Comparison of ENCODE assay signal across 29 cellular contexts in the genomic region with DNA sequence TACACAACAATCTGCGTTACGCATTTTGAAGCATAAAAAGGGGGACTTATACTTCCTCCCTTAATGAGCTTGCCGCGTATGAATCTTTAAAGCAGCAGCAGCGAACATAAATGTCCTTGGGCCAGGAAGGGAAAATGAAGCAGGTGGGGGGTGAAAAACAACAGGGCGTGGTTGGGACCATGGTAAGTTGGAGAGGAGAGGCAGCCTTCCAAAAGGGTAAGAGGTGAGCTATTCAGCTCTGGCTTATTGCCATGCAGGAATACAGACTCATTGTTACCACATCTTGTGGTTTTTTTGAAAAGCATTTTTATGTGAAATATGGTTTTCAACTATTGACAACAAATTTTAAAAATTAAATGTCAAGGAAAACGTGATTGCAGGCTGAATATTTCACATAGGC.
DNase-seq lines count a peak whose midpoint lies in the region; ATAC-seq, FAIRE-seq and TF ChIP-seq lines count a peak whose summit lies in the region.
"Had no signal": no experiment of that assay in that cellular context is flagged by ENCODE, and none has a peak within 500 bp of the region (broad histone marks: within the 10 kb centered on the region; RNA-seq: fewer than 3 reads in every experiment).

No MANE protein-coding gene starts in this region.

- FAIRE-seq in urothelium cell line (lab: Jason Lieb, UNC), result no peak
- FAIRE-seq: HepG2 had no signal

- H3K9me3 ChIP-seq in SK-N-MC (ENCODE audit: low read depth, low read length), result no peaks in the 10 kb centered on the region
- H3K9me3 ChIP-seq: lower lobe of right lung, right atrium auricular region had no signal

- ATAC-seq in GM21529 (IDR thresholded peaks at IDR 0.05; ENCODE audit: unreplicated experiment), result no peak
- ATAC-seq: activated T-helper 17 cell treated with anti-CD3 and anti-CD28 coated beads, Interleukin-2, amount 50 U/mL, for 72 hours; effector memory CD8-positive, alpha-beta T cell; HepG2; lower lobe of right lung; SK-N-SH treated with all-trans-retinoic acid at 6 μM for 48 hours had no signal

- no peak overlapping the region for H3K27ac ChIP-seq in SK-N-MC
- H3K27ac ChIP-seq: cardiac muscle cell, HL-60, lower lobe of right lung, parathyroid adenoma, right atrium auricular region, spleen had no signal

- no peak for TF ChIP-seq CTCF in fibroblast of pulmonary artery (IDR thresholded peaks at IDR 0.05; ENCODE audit: low read length, missing control alignments)

- peak; percentile 45 for DNase-seq in LoVo (ENCODE audit: low spot score)
- DNase-seq in SK-N-MC (ENCODE audit: low read depth, low spot score), result no peak
- DNase-seq in fibroblast of pulmonary artery (ENCODE audit: low read depth), result peak; percentile 1
- DNase-seq in urothelium cell line (ENCODE audit: low spot score), result peak; percentile 57
- DNase-seq in NCI-H146 treated with DMSO at 0.1 percent for 48 hours (lab: John Stamatoyannopoulos, UW; ENCODE audit: unreplicated experiment), result no peak
- DNase-seq in HuH-7.5 (ENCODE audit: low spot score), result no peak
- DNase-seq: activated CD4-positive, alpha-beta memory T cell treated with anti-CD3 and anti-CD28 coated beads, Interleukin-2, amount 10 ng/mL, durations not matched to agents 7 days and 5 days; activated CD4-positive, alpha-beta T cell treated with anti-CD3 and anti-CD28 coated beads for 1 hour; activated CD8-positive, alpha-beta memory T cell treated with anti-CD3 and anti-CD28 coated beads, Interleukin-2, amount 50 U/mL, for 48 hours; anterior cingulate cortex; cortex of kidney; DMS79; effector memory CD8-positive, alpha-beta T cell; HFFc6; Kasumi-1; lower lobe of right lung; NCI-H1048; NCI-H1930; NCI-H774; spleen; T-helper 2 cell had no signal

- H3K9ac ChIP-seq in SK-N-MC (ENCODE audit: insufficient read length), result no peak overlapping the region
- H3K9ac ChIP-seq: parathyroid adenoma had no signal

- H3K36me3 ChIP-seq in SK-N-MC (ENCODE audit: insufficient read depth, low read length), result no peaks in the 10 kb centered on the region
- H3K36me3 ChIP-seq: cardiac muscle cell, lower lobe of right lung, right atrium auricular region, spleen had no signal

- H3K4me3 ChIP-seq in SK-N-MC (peak overlapping the region; percentile 23; the same call in 1 of the 2 replicates), fibroblast of pulmonary artery (replicated peaks; ENCODE audit: low read depth, low read length) (no peak overlapping the region)
- H3K4me3 ChIP-seq: cardiac muscle cell, lower lobe of right lung, right atrium auricular region, spleen had no signal

Comparison
In these comparisons a context has a peak if more than half of its experiments do, and no peak if none do; other contexts are left out.
1. DNase-seq: peak in LoVo (single experiment), fibroblast of pulmonary artery (single experiment) and urothelium cell line (single experiment); none in SK-N-MC (single experiment), NCI-H146 treated with DMSO at 0.1 percent for 48 hours (single experiment) and HuH-7.5 (single experiment).